In genomic region chr2:9949992-9950520, GRCh38 we compare ENCODE assay signal across 1 cellular context.
TF ChIP-seq lines count a peak whose summit lies in the region.

No MANE protein-coding gene starts in this region.

TF ChIP-seq in HCT116, 20 proteins besides CTCF, POLR2A, EP300 and RAD21 (continued from another document):
- TF ChIP-seq ZBTB33 (IDR thresholded peaks at IDR 0.05; ENCODE audit: extremely low read depth, insufficient replicate concordance, low read length): no peak
